In the genomic region with DNA sequence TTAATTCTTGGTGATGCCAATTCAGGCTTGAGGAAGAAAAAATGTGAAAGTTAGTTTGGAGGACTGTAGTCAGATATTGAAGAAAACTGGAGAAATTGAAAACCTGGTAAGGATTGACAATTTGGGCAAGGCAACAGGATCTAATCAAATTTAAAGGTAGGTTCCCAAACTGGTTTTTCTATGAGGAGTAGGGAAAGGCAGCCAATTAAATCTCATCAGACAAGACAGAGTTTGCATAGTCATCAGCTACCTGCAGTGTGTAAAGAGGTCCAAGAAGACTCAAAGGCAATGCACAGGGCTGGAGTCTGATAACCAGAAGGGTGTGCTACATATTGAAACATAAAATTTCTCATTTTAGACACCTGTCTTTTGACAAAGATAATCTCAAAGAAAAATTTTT, we compare ENCODE assay signal across 25 cellular contexts.
"Had no signal": no experiment of that assay in that cellular context is flagged by ENCODE, and none has a peak within 500 bp of the region (broad histone marks: within the 10 kb centered on the region; RNA-seq: fewer than 3 reads in every experiment).

No MANE protein-coding gene starts in this region.

- H3K9me3 Mint-ChIP-seq: activated naive CD4-positive, alpha-beta T cell treated with anti-CD3 and anti-CD28 coated beads, Interleukin-2, amount 50 U/mL, for 72 hours; effector memory CD8-positive, alpha-beta T cell; memory B cell; stimulated activated naive CD8-positive, alpha-beta T cell treated with anti-CD3 and anti-CD28 coated beads, Interleukin-15, Interleukin-2, amounts not matched to agents 100 ng/mL and 50 ng/mL, for 24 hours had no signal

- DNase-seq: activated B cell treated with CpG ODN at 0.5 μM for 24 hours; activated CD4-positive, alpha-beta T cell treated with anti-CD3 and anti-CD28 coated beads for 36 hours; activated CD4-positive, alpha-beta T cell treated with anti-CD3 and anti-CD28 coated beads, Interleukin-2, amount 50 U/mL, for 48 hours; activated CD8-positive, alpha-beta memory T cell treated with anti-CD3 and anti-CD28 coated beads, Interleukin-2, amount 10 ng/mL, durations not matched to agents 7 days and 5 days; brain microvascular endothelial cell; dorsolateral prefrontal cortex; effector memory CD8-positive, alpha-beta T cell; esophagus squamous epithelium; head of caudate nucleus; hypothalamus; nephron progenitor cell; nucleus accumbens; right cardiac atrium; stimulated activated CD4-positive, alpha-beta T cell treated with anti-CD3 and anti-CD28 coated beads, Interleukin-12 subunit alpha, Interleukin-12 subunit beta, amount 100 ng/mL, for 4 hours; stimulated activated CD4-positive, alpha-beta T cell treated with anti-CD3 and anti-CD28 coated beads, Interleukin-4, amount 100 ng/mL, for 4 hours; substantia nigra; T-cell; T-helper 9 cell; tibial artery had no signal

- H3K4me1 ChIP-seq: ascending aorta, gastroesophageal sphincter, parathyroid adenoma, tibial artery had no signal

- H3K79me2 ChIP-seq: parathyroid adenoma had no signal

- H3K27me3 Mint-ChIP-seq: activated B cell treated with CpG ODN at 0.5 μM for 24 hours; activated CD4-positive, alpha-beta T cell treated with anti-CD3 and anti-CD28 coated beads for 36 hours; activated CD8-positive, alpha-beta memory T cell treated with anti-CD3 and anti-CD28 coated beads, Interleukin-2, amount 10 ng/mL, durations not matched to agents 7 days and 5 days; effector memory CD8-positive, alpha-beta T cell; memory B cell; stimulated activated naive CD8-positive, alpha-beta T cell treated with anti-CD3 and anti-CD28 coated beads, Interleukin-15, Interleukin-2, amounts not matched to agents 100 ng/mL and 50 ng/mL, for 24 hours; T-cell had no signal

- H3K27me3 ChIP-seq: ascending aorta, brain microvascular endothelial cell, dorsolateral prefrontal cortex, esophagus squamous epithelium, gastroesophageal sphincter, tibial artery had no signal

- ATAC-seq: activated CD4-positive, alpha-beta T cell treated with anti-CD3 and anti-CD28 coated beads for 36 hours; activated CD8-positive, alpha-beta memory T cell treated with anti-CD3 and anti-CD28 coated beads, Interleukin-2, amount 10 ng/mL, durations not matched to agents 7 days and 5 days; activated naive CD4-positive, alpha-beta T cell treated with anti-CD3 and anti-CD28 coated beads, Interleukin-2, amount 50 U/mL, for 72 hours; effector memory CD8-positive, alpha-beta T cell; gastroesophageal sphincter; right cardiac atrium; T-cell had no signal

- H3K36me3 Mint-ChIP-seq: activated naive CD4-positive, alpha-beta T cell treated with anti-CD3 and anti-CD28 coated beads, Interleukin-2, amount 50 U/mL, for 72 hours; memory B cell; T-cell had no signal

- H3K4me3 Mint-ChIP-seq: activated B cell treated with CpG ODN at 0.5 μM for 24 hours; activated CD4-positive, alpha-beta T cell treated with anti-CD3 and anti-CD28 coated beads for 36 hours; activated CD8-positive, alpha-beta memory T cell treated with anti-CD3 and anti-CD28 coated beads, Interleukin-2, amount 10 ng/mL, durations not matched to agents 7 days and 5 days; effector memory CD8-positive, alpha-beta T cell; memory B cell; nephron progenitor cell; stimulated activated naive CD8-positive, alpha-beta T cell treated with anti-CD3 and anti-CD28 coated beads, Interleukin-15, Interleukin-2, amounts not matched to agents 100 ng/mL and 50 ng/mL, for 24 hours; T-cell had no signal

- H3K27ac Mint-ChIP-seq: activated B cell treated with CpG ODN at 0.5 μM for 24 hours; activated CD4-positive, alpha-beta T cell treated with anti-CD3 and anti-CD28 coated beads for 36 hours; activated CD8-positive, alpha-beta memory T cell treated with anti-CD3 and anti-CD28 coated beads, Interleukin-2, amount 10 ng/mL, durations not matched to agents 7 days and 5 days; activated naive CD4-positive, alpha-beta T cell treated with anti-CD3 and anti-CD28 coated beads, Interleukin-2, amount 50 U/mL, for 72 hours; effector memory CD8-positive, alpha-beta T cell; memory B cell; nephron progenitor cell; stimulated activated naive CD8-positive, alpha-beta T cell treated with anti-CD3 and anti-CD28 coated beads, Interleukin-15, Interleukin-2, amounts not matched to agents 100 ng/mL and 50 ng/mL, for 24 hours; T-cell had no signal

- H3K27ac ChIP-seq: ascending aorta, brain microvascular endothelial cell, dorsolateral prefrontal cortex, esophagus squamous epithelium, gastroesophageal sphincter, parathyroid adenoma, tibial artery had no signal

- H3K36me3 ChIP-seq: ascending aorta, brain microvascular endothelial cell, esophagus squamous epithelium, gastroesophageal sphincter, tibial artery had no signal

- H2AFZ ChIP-seq: parathyroid adenoma had no signal

- H3K4me1 Mint-ChIP-seq: activated B cell treated with CpG ODN at 0.5 μM for 24 hours, nephron progenitor cell had no signal

- H3K4me3 ChIP-seq: ascending aorta, dorsolateral prefrontal cortex, esophagus squamous epithelium, gastroesophageal sphincter, tibial artery had no signal
